9 cellular contexts compared by ENCODE assay signal in genomic region chr5:1101991-1102713, GRCh38. TPM values are rescaled to one million over a fixed set of nuclear protein-coding genes. Genes with fewer than 3 reads are reported as not detected.
DNase-seq lines count a peak whose midpoint lies in the region; ATAC-seq and TF ChIP-seq lines count a peak whose summit lies in the region.
"Had no signal": no experiment of that assay in that cellular context is flagged by ENCODE, and none has a peak within 500 bp of the region (broad histone marks: within the 10 kb centered on the region; RNA-seq: fewer than 3 reads in every experiment).

No MANE protein-coding gene starts in this region.

- H3K36me3 Mint-ChIP-seq in CD14-positive monocyte (peaks cover 6 to 8% of the 10 kb centered on the region in 2 donors), T-helper 17 cell (ENCODE audit: low read depth) (peaks cover 4% of the 10 kb centered on the region)
- H3K36me3 Mint-ChIP-seq in natural killer cell treated with Interleukin-12 subunit alpha and Interleukin-12 subunit beta and Interleukin-15 and Interleukin-18, amount 100 ng/mL, for 72 hours = no peaks in the 10 kb centered on the region

- DNase-seq in CD14-positive monocyte (ENCODE audit: low spot score) (no peak), T-helper 17 cell (no peak), Right ventricle myocardium superior (peak; percentile 75), DMS79 treated with DMSO at 0.1 percent for 48 hours (lab: John Stamatoyannopoulos, UW) (no peak), vagina (ENCODE audit: extremely low spot score in 2 of 2) (no peak), MG63 (no peak)
- no peak for DNase-seq in natural killer cell treated with Interleukin-12 subunit alpha and Interleukin-12 subunit beta and Interleukin-15 and Interleukin-18, amount 100 ng/mL, for 72 hours (ENCODE audit: low spot score)
- DNase-seq: activated CD4-positive, alpha-beta T cell treated with anti-CD3 and anti-CD28 coated beads for 1 hour had no signal

- H3K27me3 Mint-ChIP-seq in CD14-positive monocyte (ENCODE audit: low read depth in 3 of 3) = peaks cover 0 to 8% (median 5%) of the 10 kb centered on the region in 3 donors
- no peaks in the 10 kb centered on the region for H3K27me3 Mint-ChIP-seq in T-helper 17 cell
- no peaks in the 10 kb centered on the region for H3K27me3 Mint-ChIP-seq in natural killer cell treated with Interleukin-12 subunit alpha and Interleukin-12 subunit beta and Interleukin-15 and Interleukin-18, amount 100 ng/mL, for 72 hours

- H3K4me3 Mint-ChIP-seq in CD14-positive monocyte = peak overlapping the region; percentile 16 to 20
- H3K4me3 Mint-ChIP-seq in T-helper 17 cell = peak overlapping the region; percentile 3
- H3K4me3 Mint-ChIP-seq in natural killer cell treated with Interleukin-12 subunit alpha and Interleukin-12 subunit beta and Interleukin-15 and Interleukin-18, amount 100 ng/mL, for 72 hours = peak overlapping the region; percentile 69

- H3K36me3 ChIP-seq in vagina = no peaks in the 10 kb centered on the region
- peaks cover 26% of the 10 kb centered on the region for H3K36me3 ChIP-seq in MG63

- H3K4me1 ChIP-seq in vagina = peaks cover 61% of the 10 kb centered on the region

- H3K9me3 ChIP-seq in T-helper 17 cell (ENCODE audit: control insufficient read depth, low read length, poor library complexity, severe bottlenecking) (no peaks in the 10 kb centered on the region), vagina (no peaks in the 10 kb centered on the region), MG63 (no peaks in the 10 kb centered on the region)

- H3K4me1 Mint-ChIP-seq in CD14-positive monocyte (peaks cover 55% of the 10 kb centered on the region), T-helper 17 cell (peaks cover 41% of the 10 kb centered on the region)
- H3K4me1 Mint-ChIP-seq in natural killer cell treated with Interleukin-12 subunit alpha and Interleukin-12 subunit beta and Interleukin-15 and Interleukin-18, amount 100 ng/mL, for 72 hours (ENCODE audit: low read depth in 2 of 2) = peaks cover 36 to 38% of the 10 kb centered on the region in 2 donors

- TF ChIP-seq CTCF in CD14-positive monocyte (IDR thresholded peaks at IDR 0.05) = no peak
- no peak for TF ChIP-seq CTCF in vagina (IDR thresholded peaks at IDR 0.05)

- H3K4me3 ChIP-seq in vagina (peak overlapping the region in 1 of 2 donors; percentile 10), MG63 (no peak overlapping the region)

- H3K27me3 ChIP-seq in vagina = no peaks in the 10 kb centered on the region
- no peaks in the 10 kb centered on the region for H3K27me3 ChIP-seq in MG63

- H3K9me3 Mint-ChIP-seq in CD14-positive monocyte = no peaks in the 10 kb centered on the region
- no peaks in the 10 kb centered on the region for H3K9me3 Mint-ChIP-seq in natural killer cell treated with Interleukin-12 subunit alpha and Interleukin-12 subunit beta and Interleukin-15 and Interleukin-18, amount 100 ng/mL, for 72 hours

- no peak overlapping the region for H3K27ac ChIP-seq in vagina

- ATAC-seq in T-helper 17 cell (no peak), Right ventricle myocardium superior (ENCODE audit: poor library complexity) (no peak), GM21737 (IDR thresholded peaks at IDR 0.05; ENCODE audit: unreplicated experiment) (no peak)
- peak; percentile 62 to 83 for ATAC-seq in natural killer cell treated with Interleukin-12 subunit alpha and Interleukin-12 subunit beta and Interleukin-15 and Interleukin-18, amount 100 ng/mL, for 72 hours

- H3K27ac Mint-ChIP-seq in CD14-positive monocyte (peak overlapping the region in 3 of 7 donors; percentile 38 to 62 (median 54)), T-helper 17 cell (peak overlapping the region; percentile 3)
- peak overlapping the region; percentile 39 to 58 for H3K27ac Mint-ChIP-seq in natural killer cell treated with Interleukin-12 subunit alpha and Interleukin-12 subunit beta and Interleukin-15 and Interleukin-18, amount 100 ng/mL, for 72 hours

- no peak for TF ChIP-seq POLR2A in vagina (IDR thresholded peaks at IDR 0.05)

- intact Hi-C loops in CD14-positive monocyte (cut with micrococcal nuclease) (loop anchor here in 1 of 2 donors (10.0 kb wide), 2 partner anchors 243 to 373 kb away; partner anchors contain the start of gene CLPTM1L), Right ventricle myocardium superior (cut with DNase I) (no loop called here), vagina (cut with DNase I) (no loop called here)

RNA-seq across cellular contexts. Expression of gene SLC12A7, which starts 9.7 kb away (rescaled TPM):
- 10 to 100 TPM in 1 of 2 donors, 1 to 10 TPM in 1; 8.2 to 12.5 TPM for polyA plus RNA-seq in CD14-positive monocyte
- total RNA-seq in T-helper 17 cell (10 to 100 TPM; 36.6 to 88.0 TPM), Right ventricle myocardium superior (172 TPM), vagina (21.6 TPM)
- 10 to 100 TPM; 13.5 to 21.9 TPM for total RNA-seq in natural killer cell treated with Interleukin-12 subunit alpha and Interleukin-12 subunit beta and Interleukin-15 and Interleukin-18, amount 100 ng/mL, for 72 hours
- total RNA-seq in MG63 (2014; rRNA removed; shearing (Covaris generic); ENCODE audit: low replicate concordance) = 28.1 and 39.7 TPM in 2 replicates

Comparison
In these comparisons a context has a peak if more than half of its experiments do, and no peak if none do; other contexts are left out.
1. H3K4me3 Mint-ChIP-seq: peak in every context shown above with its lines; median percentile 69 in natural killer cell treated with Interleukin-12 subunit alpha and Interleukin-12 subunit beta and Interleukin-15 and Interleukin-18, amount 100 ng/mL, for 72 hours; 18 in CD14-positive monocyte; 3 in T-helper 17 cell.
2. ATAC-seq: peak in natural killer cell treated with Interleukin-12 subunit alpha and Interleukin-12 subunit beta and Interleukin-15 and Interleukin-18, amount 100 ng/mL, for 72 hours (2 of 2); none in T-helper 17 cell (single experiment), Right ventricle myocardium superior (single experiment) and GM21737 (single experiment).